ENCODE assay signal across 8 cellular contexts in the genomic region with DNA sequence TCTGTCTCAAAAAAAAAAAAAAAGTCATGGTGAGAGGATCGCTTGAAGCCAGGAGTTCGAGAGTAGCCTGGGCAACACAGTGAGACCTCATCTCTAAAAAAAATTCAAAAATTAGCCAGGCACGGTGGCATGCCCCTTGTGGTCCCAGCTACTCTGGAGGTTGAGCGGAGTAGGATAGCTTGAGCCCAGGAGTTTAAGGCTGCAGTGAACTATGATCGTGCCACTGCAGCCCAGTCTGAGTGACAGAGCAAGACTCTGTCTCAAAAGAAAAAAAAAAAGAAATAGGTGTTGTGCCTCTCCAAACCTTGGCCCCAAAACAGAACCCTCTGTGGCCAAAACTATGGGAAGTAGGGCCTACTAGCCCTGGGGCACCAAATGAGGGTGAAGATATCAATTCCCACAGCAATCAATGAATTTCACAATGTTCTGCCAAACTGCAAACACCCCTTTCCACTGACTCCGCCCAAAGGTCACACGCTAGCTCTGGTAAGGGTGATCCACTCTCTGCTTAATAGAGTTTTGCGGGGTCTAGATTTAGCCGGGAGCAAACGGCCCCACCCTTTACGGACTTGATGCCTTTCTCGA. TPM values are rescaled to one million over a fixed set of nuclear protein-coding genes. Genes with fewer than 3 reads are reported as not detected.
DNase-seq lines count a peak whose midpoint lies in the region; ATAC-seq, FAIRE-seq and TF ChIP-seq lines count a peak whose summit lies in the region.

No MANE protein-coding gene starts in this region.

- no peaks in the 10 kb centered on the region for H4K20me1 ChIP-seq in DOHH2 (ENCODE audit: control insufficient read depth, insufficient read depth, low read depth, low read length)

- H3K4me2 ChIP-seq in DOHH2 (ENCODE audit: low read length), result peak overlapping the region; percentile 99

- H3K27me3 ChIP-seq in DOHH2 (ENCODE audit: control insufficient read depth, low read length), result 0 out of 2 replicates have a peak, but pooled peaks cover 4% of the 10 kb centered on the region
- no peaks in the 10 kb centered on the region for H3K27me3 ChIP-seq in Panc1 (ENCODE audit: control insufficient read depth, insufficient read depth, low read length)
- no peaks in the 10 kb centered on the region for H3K27me3 ChIP-seq in pancreas

- no TSS peak for BruUV-seq in Panc1 (replicated peaks; lab: Mats Ljungman, UMichigan)

- TF ChIP-seq CTCF in DOHH2 (IDR thresholded peaks at IDR 0.05; ENCODE audit: low read depth, low read length, poor library complexity, severe bottlenecking), result no peak
- TF ChIP-seq CTCF in Panc1 (IDR thresholded peaks at IDR 0.05), result no peak
- TF ChIP-seq CTCF in epithelial cell of proximal tubule (conservative IDR thresholded peaks at IDR 0.05; ENCODE audit: low read depth, low read length), result no peak
- no peak for TF ChIP-seq CTCF in pancreas (IDR thresholded peaks at IDR 0.05)

- no peak for FAIRE-seq in pancreas (lab: Jason Lieb, UNC)

- CTCF ChIA-PET in Panc1 (lab: Charles Lee), result interaction anchor here (1.1 kb wide), 1 partner anchor 74 kb away, joined by 6 read pairs; no protein-coding TSS in a partner anchor

- intact Hi-C loops in Panc1 (cut with micrococcal nuclease; ENCODE audit: unreplicated experiment) (no loop called here), pancreas (cut with DNase I) (no loop called here)

- peak overlapping the region; percentile 89 for H3K4me3 ChIP-seq in DOHH2 (ENCODE audit: low read length)
- peak overlapping the region; percentile 38 to 57 for H3K4me3 ChIP-seq in Panc1 (ENCODE audit: low read depth in 2 of 2, low read length in 2 of 2)
- peak overlapping the region; percentile 60 for H3K4me3 ChIP-seq in epithelial cell of proximal tubule (ENCODE audit: low read depth, low read length)
- peak overlapping the region; percentile 7 to 78 (median 44) for H3K4me3 ChIP-seq in pancreas

- peaks cover 5% of the 10 kb centered on the region; the same call in 1 of the 2 replicates for H3F3A ChIP-seq in DOHH2 (ENCODE audit: control insufficient read depth, insufficient read depth)

- H3K27ac ChIP-seq in DOHH2 (ENCODE audit: low read depth, low read length), result no peak overlapping the region
- H3K27ac ChIP-seq in Panc1 (ENCODE audit: low read length), result peak overlapping the region; percentile 97
- H3K27ac ChIP-seq in pancreas, result peak overlapping the region; percentile 49 to 92 (median 88)

- no peak for ATAC-seq in Panc1
- ATAC-seq in pancreas, result peak; percentile 36 to 69 (median 48)
- no peak for ATAC-seq in GM18511 (IDR thresholded peaks at IDR 0.05; ENCODE audit: unreplicated experiment)

- DNase-seq in Panc1 (ENCODE audit: low read depth, low spot score) (no peak), epithelial cell of proximal tubule (ENCODE audit: low read depth) (no peak), pancreas (no peak), erythroblast (lab: John Stamatoyannopoulos, UW) (no peak), NCI-H1694 (lab: John Stamatoyannopoulos, UW) (no peak), ACHN (no peak)

- H3K79me2 ChIP-seq in DOHH2 (ENCODE audit: control insufficient read depth, low read length), result no peaks in the 10 kb centered on the region

- POLR2A ChIA-PET in Panc1 (lab: Charles Lee), result no interaction called here

- in situ Hi-C loops in Panc1 (cut with HindIII; ENCODE audit: low pct_unique_long_range_greater_than_20kb, low sequenced_read_pairs), result no loop called here
- in situ Hi-C loops in ACHN (cut with HindIII; ENCODE audit: low pct_ligation_motif_present, low pct_unique_long_range_greater_than_20kb, low sequenced_read_pairs), result no loop called here

- H3K36me3 ChIP-seq in DOHH2 (ENCODE audit: control insufficient read depth, low read length), result no peaks in the 10 kb centered on the region
- H3K36me3 ChIP-seq in Panc1 (ENCODE audit: control insufficient read depth, insufficient read depth, low read length), result no peaks in the 10 kb centered on the region
- no peaks in the 10 kb centered on the region for H3K36me3 ChIP-seq in pancreas

- 24 to 25% methylated on average over 12 of the region's 12 CpGs for WGBS in pancreas, 2 donors

- H3K9me2 ChIP-seq in DOHH2 (replicated peaks; ENCODE audit: control insufficient read depth, low read length), result no peaks in the 10 kb centered on the region

- TF ChIP-seq POLR2A in erythroblast (IDR thresholded peaks at IDR 0.05; ENCODE audit: low read length), result no peak

- H3K4me1 ChIP-seq in DOHH2 (ENCODE audit: control insufficient read depth, low read length) (peaks cover 39% of the 10 kb centered on the region), Panc1 (ENCODE audit: control insufficient read depth, insufficient read depth, low read length) (peaks cover 10% of the 10 kb centered on the region), pancreas (peaks cover 5 to 11% (median 7%) of the 10 kb centered on the region in 3 donors)

- H3K9me3 ChIP-seq in DOHH2 (ENCODE audit: control insufficient read depth, insufficient read depth, low read length), result no peaks in the 10 kb centered on the region
- H3K9me3 ChIP-seq in Panc1 (ENCODE audit: control insufficient read depth, insufficient read depth, low read depth, low read length), result no peaks in the 10 kb centered on the region
- no peaks in the 10 kb centered on the region for H3K9me3 ChIP-seq in pancreas

RNA-seq across cellular contexts. Expression of a gene that starts 16.9 kb away (rescaled TPM):
- total RNA-seq in Panc1 (2021; ENCODE audit: unreplicated experiment), result 1.6 TPM
- 2.3 TPM for polyA plus RNA-seq in Panc1 (2012; ENCODE audit: insufficient read length)
- 1.2 and 2.1 TPM in 2 replicates for total RNA-seq in epithelial cell of proximal tubule
- total RNA-seq in pancreas, result 1 to 10 TPM in 5 of 6 donors, under 1 TPM in 1; 0.79 to 3.6 (median 2.2) TPM
- 10 to 100 TPM in 1 of 2 donors, 1 to 10 TPM in 1; 8.8 to 10.3 TPM for polyA plus RNA-seq in pancreas

RNA-seq across cellular contexts. Expression of a gene that starts 32.1 kb away (rescaled TPM):
- total RNA-seq in Panc1 (2021; ENCODE audit: unreplicated experiment) (23.3 TPM), epithelial cell of proximal tubule (0.87 and 4.7 TPM in 2 replicates), pancreas (10 to 100 TPM in 2 of 6 donors, 1 to 10 TPM in 4; 2.5 to 14.1 (median 6.6) TPM)
- polyA plus RNA-seq in Panc1 (2012; ENCODE audit: insufficient read length), result 50.3 TPM
- 1 to 10 TPM; 3.2 to 7.6 TPM for polyA plus RNA-seq in pancreas

RNA-seq across cellular contexts. Expression of a gene that starts 33.8 kb away (rescaled TPM):
- total RNA-seq in Panc1 (2021; ENCODE audit: unreplicated experiment) (210 TPM), epithelial cell of proximal tubule (71.4 and 74.7 TPM in 2 replicates), pancreas (10 to 100 TPM; 23.3 to 55.7 (median 38.9) TPM)
- polyA plus RNA-seq in Panc1 (2012; ENCODE audit: insufficient read length), result 172 TPM
- 10 to 100 TPM; 15.7 to 30.9 TPM for polyA plus RNA-seq in pancreas

Comparison
In these comparisons a context has a peak if more than half of its experiments do, and no peak if none do; other contexts are left out.
1. ATAC-seq: peak in pancreas (4 of 4); none in Panc1 (single experiment) and GM18511 (single experiment).
2. Peak in every context shown above with its lines, with median percentiles within 50 percentile points of each other: H3K4me3 ChIP-seq.